Comparison of ENCODE assay signal across 8 cellular contexts in the genomic region with DNA sequence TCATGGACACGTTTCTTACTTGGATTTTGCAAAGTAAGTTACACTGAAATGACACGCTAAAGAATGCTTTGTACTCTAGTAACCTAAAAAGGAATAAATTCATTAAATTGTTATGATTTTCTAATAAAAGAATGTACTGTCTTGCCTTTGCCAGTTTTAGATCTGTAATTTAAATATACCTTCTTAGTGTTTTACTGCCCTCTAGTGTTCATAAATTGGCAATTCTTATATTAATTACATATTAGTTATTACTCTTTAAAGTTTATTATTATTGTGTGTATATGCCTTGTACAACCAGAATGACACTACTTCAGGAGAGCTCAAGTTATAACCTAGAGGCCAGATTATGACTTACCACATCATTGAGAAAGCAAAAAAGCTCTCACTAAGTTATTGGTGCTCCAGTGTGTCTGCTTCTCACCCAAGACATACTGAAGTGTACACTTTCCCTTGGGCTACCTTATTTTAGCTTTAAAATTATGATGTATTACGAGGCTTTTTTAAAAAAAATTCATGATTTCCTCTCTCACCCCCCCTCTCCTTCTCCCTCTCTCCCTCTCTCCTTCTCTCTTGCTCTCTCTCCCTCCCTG.
DNase-seq lines count a peak whose midpoint lies in the region; ATAC-seq and TF ChIP-seq lines count a peak whose summit lies in the region.

No MANE protein-coding gene starts in this region.

- no peaks in the 10 kb centered on the region for H3K36me3 ChIP-seq in PC-9 (ENCODE audit: low read depth)
- H3K36me3 ChIP-seq in parathyroid adenoma (ENCODE audit: control insufficient read depth, insufficient read depth, low read length), result no peaks in the 10 kb centered on the region

- peak; percentile 58 for DNase-seq in DMS53 treated with DMSO at 0.1 percent for 48 hours (lab: John Stamatoyannopoulos, UW; ENCODE audit: unreplicated experiment)
- DNase-seq in HS-27A (ENCODE audit: low read depth), result peak; percentile 12
- peak in 1 of 2 experiments; percentile 59 for DNase-seq in PC-9
- no peak for DNase-seq in epithelial cell of proximal tubule (ENCODE audit: low read depth)
- DNase-seq in nucleus accumbens (lab: John Stamatoyannopoulos, UW), result no peak

- no TSS peak for BruUV-seq in PC-9 (replicated peaks; lab: Mats Ljungman, UMichigan)

- TF ChIP-seq CTCF in PC-9 (conservative IDR thresholded peaks at IDR 0.05), result peak; percentile 79
- TF ChIP-seq CTCF in epithelial cell of proximal tubule (conservative IDR thresholded peaks at IDR 0.05; ENCODE audit: low read depth, low read length), result peak; percentile 45
- TF ChIP-seq CTCF in parathyroid adenoma (IDR thresholded peaks at IDR 0.05), result peak; percentile 37

- H3K9me2 ChIP-seq in PC-9 (ENCODE audit: insufficient read depth), result no peaks in the 10 kb centered on the region

- H3K27me3 ChIP-seq in PC-9 (ENCODE audit: insufficient read depth, low read depth) (no peaks in the 10 kb centered on the region), parathyroid adenoma (ENCODE audit: control insufficient read depth, insufficient read depth, low read length) (no peaks in the 10 kb centered on the region)

- ATAC-seq in GM21381 (IDR thresholded peaks at IDR 0.05; ENCODE audit: unreplicated experiment), result no peak
- no peak for ATAC-seq in GM19397 (IDR thresholded peaks at IDR 0.05; ENCODE audit: unreplicated experiment)

- no peaks in the 10 kb centered on the region for H3K79me2 ChIP-seq in PC-9 (ENCODE audit: low read depth)
- H3K79me2 ChIP-seq in parathyroid adenoma, result no peaks in the 10 kb centered on the region

- H2AFZ ChIP-seq in PC-9 (no peak overlapping the region), parathyroid adenoma (no peak overlapping the region)

- no peaks in the 10 kb centered on the region for H4K20me1 ChIP-seq in PC-9 (ENCODE audit: insufficient read depth)

- peaks cover 3% of the 10 kb centered on the region; the same call in 1 of the 2 replicates for H3F3A ChIP-seq in PC-9 (ENCODE audit: insufficient read depth, low read depth)

- H3K4me1 ChIP-seq in PC-9 (replicated peaks; ENCODE audit: insufficient read depth), result no peaks in the 10 kb centered on the region
- H3K4me1 ChIP-seq in parathyroid adenoma, result no peaks in the 10 kb centered on the region

- H3K4me2 ChIP-seq in PC-9 (no peak overlapping the region), parathyroid adenoma (ENCODE audit: low read length) (no peak overlapping the region)

- H3K4me3 ChIP-seq in PC-9 (no peak overlapping the region), epithelial cell of proximal tubule (ENCODE audit: low read depth, low read length) (no peak overlapping the region), parathyroid adenoma (ENCODE audit: low read depth, low read length) (no peak overlapping the region)

- H3K9me3 ChIP-seq in PC-9 (ENCODE audit: insufficient read depth, low read depth), result no peaks in the 10 kb centered on the region
- H3K9me3 ChIP-seq in parathyroid adenoma (ENCODE audit: control insufficient read depth, low read length), result no peaks in the 10 kb centered on the region

- POLR2A ChIA-PET in PC-9 (lab: Charles Lee; ENCODE audit: unreplicated experiment), result no interaction called here

- CTCF ChIA-PET in PC-9 (lab: Charles Lee), result no interaction called here

- no peak overlapping the region for H3K27ac ChIP-seq in PC-9
- H3K27ac ChIP-seq in parathyroid adenoma, result no peak overlapping the region

- intact Hi-C loops in PC-9 (cut with micrococcal nuclease; ENCODE audit: unreplicated experiment), result loop anchor here (1.0 to 10.0 kb wide), 2 partner anchors 251 to 580 kb away; no protein-coding TSS in a partner anchor

- H3K9ac ChIP-seq in parathyroid adenoma, result no peak overlapping the region

Comparison
In these comparisons a context has a peak if more than half of its experiments do, and no peak if none do; other contexts are left out.
1. DNase-seq: peak in DMS53 treated with DMSO at 0.1 percent for 48 hours (single experiment) and HS-27A (single experiment); none in epithelial cell of proximal tubule (single experiment) and nucleus accumbens (0 of 56).
2. Peak in every context shown above with its lines, with median percentiles within 50 percentile points of each other: CTCF ChIP-seq.